Comparison of ENCODE assay signal across 9 cellular contexts in the genomic region with DNA sequence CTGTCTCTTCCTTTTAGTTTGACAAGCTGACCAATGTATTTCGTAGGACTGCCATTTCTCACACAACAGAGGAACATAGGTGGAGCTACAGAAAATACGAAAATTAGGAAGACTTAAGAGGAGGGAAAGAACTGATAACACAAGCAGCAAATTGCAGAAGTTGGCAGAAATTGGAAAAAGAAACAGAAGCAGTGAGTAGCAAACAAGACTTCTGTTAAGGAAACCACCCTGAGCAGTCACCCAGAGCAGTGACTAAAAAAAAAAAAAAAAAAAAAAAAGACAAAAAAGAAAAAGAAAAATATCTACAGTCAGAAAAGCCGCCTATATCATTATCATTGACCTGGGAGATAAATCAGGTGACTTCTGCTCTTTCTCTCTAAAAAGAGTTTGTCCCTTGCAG. TPM values are rescaled to one million over a fixed set of nuclear protein-coding genes. Genes with fewer than 3 reads are reported as not detected.
A peak's percentile ranks its signal among the peaks of the same experiment; 100 is the strongest.
DNase-seq lines count a peak whose midpoint lies in the region; ATAC-seq and TF ChIP-seq lines count a peak whose summit lies in the region.
"Had no signal": no experiment of that assay in that cellular context is flagged by ENCODE, and none has a peak within 500 bp of the region (broad histone marks: within the 10 kb centered on the region; RNA-seq: fewer than 3 reads in every experiment).

No MANE protein-coding gene starts in this region.

- no peak for DNase-seq in activated CD4-positive, alpha-beta T cell treated with anti-CD3 and anti-CD28 coated beads for 36 hours
- DNase-seq in activated CD4-positive, alpha-beta T cell treated with anti-CD3 and anti-CD28 coated beads, Interleukin-2, amount 50 U/mL, for 48 hours, result no peak
- DNase-seq in OCI-LY7 (ENCODE audit: low spot score), result no peak
- no peak for DNase-seq in sciatic nerve (ENCODE audit: low spot score)
- no peak for DNase-seq in NK-92 treated with Interleukin-12 subunit alpha and Interleukin-12 subunit beta, amount 100 ng/mL, for 24 hours (lab: John Stamatoyannopoulos, UW)
- DNase-seq in RKO (ENCODE audit: low spot score), result no peak
- DNase-seq in erythroblast (lab: John Stamatoyannopoulos, UW), result no peak
- DNase-seq: lower lobe of right lung had no signal

- no peaks in the 10 kb centered on the region for H3K9me3 ChIP-seq in OCI-LY7 (ENCODE audit: low read length)
- H3K9me3 ChIP-seq: lower lobe of right lung had no signal

- H3K4me3 Mint-ChIP-seq in activated CD4-positive, alpha-beta T cell treated with anti-CD3 and anti-CD28 coated beads for 36 hours, result peak overlapping the region; percentile 11

- H3K9me3 Mint-ChIP-seq in activated CD4-positive, alpha-beta T cell treated with anti-CD3 and anti-CD28 coated beads for 36 hours (ENCODE audit: low read depth), result peaks cover 4% of the 10 kb centered on the region

- peak overlapping the region; percentile 92 for H3K27ac Mint-ChIP-seq in activated CD4-positive, alpha-beta T cell treated with anti-CD3 and anti-CD28 coated beads for 36 hours

- POLR2A ChIA-PET in activated CD4-positive, alpha-beta T cell treated with anti-CD3 and anti-CD28 coated beads for 36 hours (lab: Charles Lee), result no interaction called here
- POLR2A ChIA-PET in OCI-LY7 (lab: Charles Lee), result interaction anchor here (0.6 to 1.8 kb wide), 7 partner anchors 15 to 986 kb away, joined by 3 to 7 read pairs (median 4); no protein-coding TSS in a partner anchor

- H4K20me1 ChIP-seq in OCI-LY7 (ENCODE audit: insufficient read depth, low read length), result peaks cover 11% of the 10 kb centered on the region; the same call in 1 of the 2 replicates

- H3K36me3 ChIP-seq in OCI-LY7 (ENCODE audit: insufficient read depth, low read length), result peaks cover 98% of the 10 kb centered on the region

- BruUV-seq in OCI-LY7 (replicated peaks; lab: Mats Ljungman, UMichigan), result TSS peak; percentile 0

- H3K4me1 Mint-ChIP-seq in activated CD4-positive, alpha-beta T cell treated with anti-CD3 and anti-CD28 coated beads for 36 hours, result peaks cover 90% of the 10 kb centered on the region

- peak overlapping the region; percentile 0 for H3K27ac ChIP-seq in OCI-LY7 (ENCODE audit: low read depth, low read length, poor library complexity, severe bottlenecking)
- H3K27ac ChIP-seq: lower lobe of right lung had no signal

- intact Hi-C loops in activated CD4-positive, alpha-beta T cell treated with anti-CD3 and anti-CD28 coated beads for 36 hours (cut with DNase I, micrococcal nuclease), result loop anchor here (2.0 to 5.0 kb wide), 2 partner anchors 15 to 588 kb away; no protein-coding TSS in a partner anchor
- intact Hi-C loops in OCI-LY7 (cut with micrococcal nuclease; ENCODE audit: unreplicated experiment), result loop anchor here (1.0 kb wide), 1 partner anchor 10 kb away; no protein-coding TSS in a partner anchor
- intact Hi-C loops in sciatic nerve (cut with DNase I), result no loop called here

- TF ChIP-seq CTCF in OCI-LY7 (conservative IDR thresholded peaks at IDR 0.05; ENCODE audit: low read length), result no peak

- peaks cover 21% of the 10 kb centered on the region for H3K4me1 ChIP-seq in OCI-LY7 (ENCODE audit: insufficient read depth, low read length, poor library complexity, severe bottlenecking)

- peak; percentile 27 for ATAC-seq in activated CD4-positive, alpha-beta T cell treated with anti-CD3 and anti-CD28 coated beads for 36 hours
- ATAC-seq in HG02642 (IDR thresholded peaks at IDR 0.05; ENCODE audit: poor library complexity, unreplicated experiment), result peak; percentile 52
- ATAC-seq in sciatic nerve, result peak; percentile 24

- TF ChIP-seq POLR2A in erythroblast (IDR thresholded peaks at IDR 0.05; ENCODE audit: low read length), result no peak

- H3K9me2 ChIP-seq in OCI-LY7 (ENCODE audit: insufficient read depth, low read length), result no peaks in the 10 kb centered on the region

- CTCF ChIA-PET in activated CD4-positive, alpha-beta T cell treated with anti-CD3 and anti-CD28 coated beads for 36 hours (lab: Charles Lee), result interaction anchor here (0.6 to 1.5 kb wide), 4 partner anchors 8 to 576 kb away, joined by 3 to 5 read pairs (median 4); no protein-coding TSS in a partner anchor
- CTCF ChIA-PET in OCI-LY7 (lab: Charles Lee; ENCODE audit: unreplicated experiment), result no interaction called here

- peaks cover 95% of the 10 kb centered on the region for H3K79me2 ChIP-seq in OCI-LY7 (ENCODE audit: insufficient read depth, low read depth, low read length)

- H2AFZ ChIP-seq in OCI-LY7 (ENCODE audit: low read length), result no peak overlapping the region

- H3K4me3 ChIP-seq in OCI-LY7 (ENCODE audit: low read depth, low read length, poor library complexity, severe bottlenecking), result no peak overlapping the region
- H3K4me3 ChIP-seq: lower lobe of right lung had no signal

- H3K36me3 Mint-ChIP-seq in activated CD4-positive, alpha-beta T cell treated with anti-CD3 and anti-CD28 coated beads for 36 hours (ENCODE audit: low read depth), result peaks cover 80% of the 10 kb centered on the region

- H3K4me2 ChIP-seq in OCI-LY7 (ENCODE audit: low read length), result no peak overlapping the region

- no peaks in the 10 kb centered on the region for H3K27me3 Mint-ChIP-seq in activated CD4-positive, alpha-beta T cell treated with anti-CD3 and anti-CD28 coated beads for 36 hours

RNA-seq across cellular contexts. Expression of gene STK17B, which starts 21.5 kb away (rescaled TPM):
- 100 to 1,000 TPM; 159 to 178 TPM for total RNA-seq in activated CD4-positive, alpha-beta T cell treated with anti-CD3 and anti-CD28 coated beads for 36 hours
- total RNA-seq in OCI-LY7 (2014; rRNA removed; shearing (Covaris generic)), result 87.4 and 95.0 TPM in 2 replicates
- total RNA-seq in OCI-LY7 (2022) (148 and 182 TPM in 2 replicates), sciatic nerve (32.6 TPM)
